ENCODE assay signal across 8 cellular contexts in the genomic region with DNA sequence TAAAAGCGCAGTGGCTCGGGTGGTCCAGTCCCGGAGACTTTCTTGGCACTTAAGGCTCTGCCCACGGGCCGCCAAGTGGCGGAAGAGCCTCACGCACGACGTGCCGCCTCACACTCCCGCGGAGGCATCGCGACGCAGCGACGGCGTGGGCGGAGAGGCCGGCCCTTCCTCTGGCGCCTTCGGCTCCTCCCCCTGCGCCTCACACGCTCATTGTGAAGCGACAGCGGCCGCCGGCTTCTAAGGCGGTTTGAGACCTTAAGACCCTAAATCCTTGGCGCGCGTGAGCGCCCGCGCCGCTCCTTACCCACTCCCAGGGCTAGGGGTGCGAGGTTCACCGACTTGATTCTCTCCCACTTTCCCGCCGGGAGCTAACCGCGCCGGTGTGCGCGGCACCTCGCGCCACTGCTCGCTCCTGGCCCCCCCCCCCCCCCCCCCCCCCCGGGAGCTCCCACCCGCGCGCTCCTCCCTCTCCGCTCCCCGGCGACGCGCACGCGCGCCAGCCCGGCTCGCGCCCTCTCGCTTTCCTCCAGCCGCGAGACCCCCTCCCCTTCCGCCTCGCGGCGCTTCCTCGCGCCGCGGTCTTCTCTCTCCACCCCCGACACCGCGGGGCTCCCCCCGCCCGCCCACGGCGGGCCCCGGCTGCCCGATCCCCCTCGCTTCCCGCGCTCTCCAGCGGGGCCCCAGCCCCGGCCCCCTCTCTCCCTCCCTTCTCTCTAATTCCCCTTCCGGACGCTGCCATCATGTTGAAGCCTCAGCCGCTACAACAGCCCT. TPM values are rescaled to one million over a fixed set of nuclear protein-coding genes. Genes with fewer than 3 reads are reported as not detected.
DNase-seq lines count a peak whose midpoint lies in the region; ATAC-seq and TF ChIP-seq lines count a peak whose summit lies in the region.

A gene with protein sequence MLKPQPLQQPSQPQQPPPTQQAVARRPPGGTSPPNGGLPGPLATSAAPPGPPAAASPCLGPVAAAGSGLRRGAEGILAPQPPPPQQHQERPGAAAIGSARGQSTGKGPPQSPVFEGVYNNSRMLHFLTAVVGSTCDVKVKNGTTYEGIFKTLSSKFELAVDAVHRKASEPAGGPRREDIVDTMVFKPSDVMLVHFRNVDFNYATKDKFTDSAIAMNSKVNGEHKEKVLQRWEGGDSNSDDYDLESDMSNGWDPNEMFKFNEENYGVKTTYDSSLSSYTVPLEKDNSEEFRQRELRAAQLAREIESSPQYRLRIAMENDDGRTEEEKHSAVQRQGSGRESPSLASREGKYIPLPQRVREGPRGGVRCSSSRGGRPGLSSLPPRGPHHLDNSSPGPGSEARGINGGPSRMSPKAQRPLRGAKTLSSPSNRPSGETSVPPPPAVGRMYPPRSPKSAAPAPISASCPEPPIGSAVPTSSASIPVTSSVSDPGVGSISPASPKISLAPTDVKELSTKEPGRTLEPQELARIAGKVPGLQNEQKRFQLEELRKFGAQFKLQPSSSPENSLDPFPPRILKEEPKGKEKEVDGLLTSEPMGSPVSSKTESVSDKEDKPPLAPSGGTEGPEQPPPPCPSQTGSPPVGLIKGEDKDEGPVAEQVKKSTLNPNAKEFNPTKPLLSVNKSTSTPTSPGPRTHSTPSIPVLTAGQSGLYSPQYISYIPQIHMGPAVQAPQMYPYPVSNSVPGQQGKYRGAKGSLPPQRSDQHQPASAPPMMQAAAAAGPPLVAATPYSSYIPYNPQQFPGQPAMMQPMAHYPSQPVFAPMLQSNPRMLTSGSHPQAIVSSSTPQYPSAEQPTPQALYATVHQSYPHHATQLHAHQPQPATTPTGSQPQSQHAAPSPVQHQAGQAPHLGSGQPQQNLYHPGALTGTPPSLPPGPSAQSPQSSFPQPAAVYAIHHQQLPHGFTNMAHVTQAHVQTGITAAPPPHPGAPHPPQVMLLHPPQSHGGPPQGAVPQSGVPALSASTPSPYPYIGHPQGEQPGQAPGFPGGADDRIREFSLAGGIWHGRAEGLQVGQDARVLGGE (plus strand): TSS at position 480 of the 771 bp plus-strand sequence. CDS start 261 bp downstream, at position 741.

- H3K9ac ChIP-seq in iPS-20b (ENCODE audit: low read depth, low read length) = peak within 1 kb of the TSS; percentile 73

- peak within 1 kb of the TSS; percentile 96 for H3K27ac ChIP-seq in 22Rv1
- peak within 1 kb of the TSS; percentile 98 for H3K27ac ChIP-seq in WERI-Rb-1
- H3K27ac ChIP-seq in breast epithelium = peak within 1 kb of the TSS; percentile 99 to 100
- H3K27ac ChIP-seq in iPS-20b (ENCODE audit: low read length) = no peak within 1 kb of the TSS
- H3K27ac ChIP-seq in skin epidermis = peak within 1 kb of the TSS; percentile 95 to 100 (median 99)

- H3K27me3 ChIP-seq in WERI-Rb-1 (ENCODE audit: insufficient read depth, low read depth, severe bottlenecking) (no peaks in the 10 kb centered on the region), breast epithelium (no peaks in the 10 kb centered on the region), iPS-20b (ENCODE audit: insufficient read depth, low read length) (no peaks in the 10 kb centered on the region)

- TF ChIP-seq CTCF in 22Rv1 (IDR thresholded peaks at IDR 0.05) (no peak), WERI-Rb-1 (IDR thresholded peaks at IDR 0.05; ENCODE audit: low read depth, low read length) (no peak), breast epithelium (IDR thresholded peaks at IDR 0.05) (peak; percentile 29 to 56 (median 43))

- H3K36me3 ChIP-seq in WERI-Rb-1 (peaks cover 47% of the 10 kb centered on the region), breast epithelium (no peaks in the 10 kb centered on the region), iPS-20b (ENCODE audit: insufficient read depth, low read depth, low read length) (peaks cover 33% of the 10 kb centered on the region)

- H3K9me3 ChIP-seq in WERI-Rb-1 (ENCODE audit: severe bottlenecking) = no peaks in the 10 kb centered on the region
- H3K9me3 ChIP-seq in breast epithelium = no peaks in the 10 kb centered on the region
- H3K9me3 ChIP-seq in iPS-20b (ENCODE audit: insufficient read depth, low read depth, low read length) = no peaks in the 10 kb centered on the region

- intact Hi-C loops in breast epithelium (cut with DNase I; ENCODE audit: low total_unique reads) = no loop called here

- DNase-seq in NCI-H2196 (lab: John Stamatoyannopoulos, UW; ENCODE audit: unreplicated experiment) (peak; percentile 93), WERI-Rb-1 (peak; percentile 94), breast epithelium (ENCODE audit: low spot score in 2 of 2) (peak; percentile 93)

- ATAC-seq in GM18519 (IDR thresholded peaks at IDR 0.05; ENCODE audit: low FRiP score, unreplicated experiment) (peak; percentile 41), HG03097 (IDR thresholded peaks at IDR 0.05; ENCODE audit: low FRiP score, unreplicated experiment) (peak; percentile 41)

- H3K4me3 ChIP-seq in WERI-Rb-1 (ENCODE audit: low read depth, low read length) (peak within 1 kb of the TSS; percentile 92), breast epithelium (peak within 1 kb of the TSS; percentile 99 to 100 (median 100)), iPS-20b (ENCODE audit: low read length) (peak within 1 kb of the TSS; percentile 95), skin epidermis (peak within 1 kb of the TSS; percentile 63 to 100 (median 99))

- H3K4me1 ChIP-seq in breast epithelium (no peaks in the 10 kb centered on the region), iPS-20b (ENCODE audit: insufficient read depth, low read length) (peaks cover 7% of the 10 kb centered on the region)

- TF ChIP-seq POLR2A in breast epithelium (IDR thresholded peaks at IDR 0.05) = peak; percentile 17

RNA-seq across cellular contexts. Expression of the gene that starts here (rescaled TPM):
- 10 to 100 TPM; 43.8 to 62.6 (median 58.1) TPM for total RNA-seq in breast epithelium

Comparison
In these comparisons a context has a peak if more than half of its experiments do, and no peak if none do; other contexts are left out.
1. CTCF ChIP-seq: peak in breast epithelium (3 of 3); none in 22Rv1 (single experiment) and WERI-Rb-1 (single experiment).
2. Peak in every context shown above with its lines, with median percentiles within 50 percentile points of each other: DNase-seq and H3K4me3 ChIP-seq.